ENCODE assay signal across 8 cellular contexts in the genomic region with DNA sequence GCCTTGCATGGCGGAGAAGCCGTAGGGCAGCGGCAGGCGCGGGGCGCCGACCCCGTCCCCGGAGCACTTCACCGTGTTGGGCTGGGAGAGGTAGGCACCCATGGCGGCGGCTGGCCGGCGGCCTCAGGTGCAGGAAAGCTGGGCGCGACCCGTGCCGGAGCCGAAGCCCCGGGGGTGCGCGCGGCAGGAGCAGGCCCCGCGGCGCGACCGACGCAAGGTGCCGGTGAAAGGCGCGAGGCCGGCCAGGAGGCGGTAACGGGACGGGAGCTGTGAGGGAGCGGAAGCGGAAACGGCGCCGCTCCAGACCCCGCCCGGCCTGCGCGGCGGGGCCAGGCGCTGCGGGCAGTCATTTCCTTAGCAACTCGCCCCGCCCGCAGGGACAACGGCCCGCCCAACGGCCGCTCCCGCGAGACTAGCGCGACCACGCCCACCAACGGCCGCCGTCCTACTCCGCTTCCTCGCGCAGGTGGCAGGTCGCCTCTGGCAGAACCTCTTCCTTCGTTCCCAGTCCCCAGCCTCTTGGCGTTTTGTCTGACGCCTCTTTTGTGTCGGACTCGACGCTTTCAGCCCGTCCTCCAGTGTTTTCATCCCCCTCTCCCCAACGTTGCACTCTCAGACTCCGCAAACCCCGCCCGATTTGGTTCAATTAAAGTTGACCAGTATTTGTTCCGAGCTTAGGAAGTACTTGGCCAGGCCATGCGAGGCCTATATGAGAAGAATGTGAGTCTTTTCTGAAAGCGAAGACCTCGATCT. TPM values are rescaled to one million over a fixed set of nuclear protein-coding genes. Genes with fewer than 3 reads are reported as not detected.
A peak's percentile ranks its signal among the peaks of the same experiment; 100 is the strongest.
DNase-seq lines count a peak whose midpoint lies in the region; ATAC-seq and TF ChIP-seq lines count a peak whose summit lies in the region.

A gene with protein sequence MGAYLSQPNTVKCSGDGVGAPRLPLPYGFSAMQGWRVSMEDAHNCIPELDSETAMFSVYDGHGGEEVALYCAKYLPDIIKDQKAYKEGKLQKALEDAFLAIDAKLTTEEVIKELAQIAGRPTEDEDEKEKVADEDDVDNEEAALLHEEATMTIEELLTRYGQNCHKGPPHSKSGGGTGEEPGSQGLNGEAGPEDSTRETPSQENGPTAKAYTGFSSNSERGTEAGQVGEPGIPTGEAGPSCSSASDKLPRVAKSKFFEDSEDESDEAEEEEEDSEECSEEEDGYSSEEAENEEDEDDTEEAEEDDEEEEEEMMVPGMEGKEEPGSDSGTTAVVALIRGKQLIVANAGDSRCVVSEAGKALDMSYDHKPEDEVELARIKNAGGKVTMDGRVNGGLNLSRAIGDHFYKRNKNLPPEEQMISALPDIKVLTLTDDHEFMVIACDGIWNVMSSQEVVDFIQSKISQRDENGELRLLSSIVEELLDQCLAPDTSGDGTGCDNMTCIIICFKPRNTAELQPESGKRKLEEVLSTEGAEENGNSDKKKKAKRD (minus strand): TSS at position 271 of the 753 bp plus-strand sequence. CDS start 169 bp downstream, at position 102.

- intact Hi-C loops in mammary epithelial cell (cut with micrococcal nuclease): loop anchor here (1.0 to 2.0 kb wide), 2 partner anchors 39 to 79 kb away; partner anchors contain the start of genes EIF2B4, IFT172 and SNX17

- H3K4me3 ChIP-seq in WI38 (ENCODE audit: low read depth, low read length) (peak within 1 kb of the TSS; percentile 98), mammary epithelial cell (replicated peaks in 1 of 3; ENCODE audit: insufficient read depth in 1 of 3, low read depth in 2 of 3, low read length in 3 of 3) (peak within 1 kb of the TSS; percentile 93 to 100 (median 96)), smooth muscle cell (peak within 1 kb of the TSS; percentile 99)

- peaks cover 11% of the 10 kb centered on the region for H3K4me1 ChIP-seq in mammary epithelial cell (ENCODE audit: insufficient read depth, low read length)
- H3K4me1 ChIP-seq in smooth muscle cell (ENCODE audit: low read depth): peaks cover 11% of the 10 kb centered on the region

- H3K9ac ChIP-seq in mammary epithelial cell (ENCODE audit: insufficient read depth, low read length) (peak within 1 kb of the TSS; percentile 94), smooth muscle cell (ENCODE audit: low read depth) (peak within 1 kb of the TSS; percentile 90)

- H3F3A ChIP-seq in smooth muscle cell (ENCODE audit: low read depth): no peaks in the 10 kb centered on the region

- TSS peak; percentile 88 for BruUV-seq in mammary epithelial cell (replicated peaks; lab: Mats Ljungman, UMichigan)

- H2AFZ ChIP-seq in mammary epithelial cell (ENCODE audit: low read depth, low read length) (peak within 1 kb of the TSS; percentile 91), smooth muscle cell (ENCODE audit: low read depth) (peak within 1 kb of the TSS; percentile 99)

- TF ChIP-seq CTCF in WI38 (IDR thresholded peaks at IDR 0.05; ENCODE audit: low read depth, low read length) (no peak), mammary epithelial cell (conservative IDR thresholded peaks at IDR 0.05 in 1 of 2, IDR thresholded peaks at IDR 0.05 in 1 of 2; ENCODE audit: extremely low read depth in 1 of 2, insufficient read depth in 1 of 2, low read depth in 1 of 2, low read length in 2 of 2) (no peak), smooth muscle cell (IDR thresholded peaks at IDR 0.05; ENCODE audit: borderline replicate concordance, insufficient read depth, poor library complexity, severe bottlenecking) (no peak)

- CTCF ChIA-PET in mammary epithelial cell (lab: Charles Lee; ENCODE audit: low non-redundant PET): interaction anchor here (0.6 to 0.9 kb wide), 5 partner anchors 19 to 274 kb away, joined by 3 to 7 read pairs (median 3); partner anchors contain the start of gene NRBP1

- in situ Hi-C loops in mammary epithelial cell (cut with MboI; ENCODE audit: low sequenced_read_pairs in 2 of 2): loop anchor here in 1 of 2 donors (25.0 kb wide), 1 partner anchor 228 kb away; the partner anchor contains the start of genes CCDC121 and GPN1

- H4K20me1 ChIP-seq in mammary epithelial cell (ENCODE audit: insufficient read depth, low read length) (no peaks in the 10 kb centered on the region), smooth muscle cell (ENCODE audit: low read depth) (peaks cover 27% of the 10 kb centered on the region)

- H3K79me2 ChIP-seq in mammary epithelial cell (ENCODE audit: insufficient read depth, low read length) (peaks cover 49% of the 10 kb centered on the region), smooth muscle cell (ENCODE audit: low read depth) (peaks cover 46% of the 10 kb centered on the region)

- H3K36me3 ChIP-seq in mammary epithelial cell (ENCODE audit: insufficient read depth, low read length): no peaks in the 10 kb centered on the region
- no peaks in the 10 kb centered on the region for H3K36me3 ChIP-seq in smooth muscle cell (ENCODE audit: low read depth)

- DNase-seq in AG08395 (ENCODE audit: low spot score) (peak; percentile 96), NCI-H2227 treated with DMSO at 0.1 percent for 48 hours (lab: John Stamatoyannopoulos, UW) (peak; percentile 95), mammary epithelial cell (peak; percentile 94), iPS-NIHi11 (ENCODE audit: low spot score) (peak; percentile 96), smooth muscle cell (lab: John Stamatoyannopoulos, UW; ENCODE audit: unreplicated experiment) (peak; percentile 71)

- peak; percentile 95 for ATAC-seq in GM18909 (IDR thresholded peaks at IDR 0.05; ENCODE audit: poor library complexity, unreplicated experiment)
- peak; percentile 95 for ATAC-seq in HG03159 (IDR thresholded peaks at IDR 0.05; ENCODE audit: unreplicated experiment)

- dilution Hi-C loops in mammary epithelial cell (cut with HindIII; ENCODE audit: low sequenced_read_pairs): no loop called here

- H3K27ac ChIP-seq in mammary epithelial cell (ENCODE audit: insufficient read depth, low read depth, low read length): peak within 1 kb of the TSS; percentile 82
- peak within 1 kb of the TSS; percentile 68 for H3K27ac ChIP-seq in smooth muscle cell (ENCODE audit: low read depth)

- 2% methylated on average over 32 of the region's 82 CpGs for WGBS in mammary epithelial cell (ENCODE audit: low coverage, missing lambda C conversion rate)
- 2% methylated on average over 81 of the region's 82 CpGs for WGBS in smooth muscle cell (ENCODE audit: low lambda C conversion rate)

- no peaks in the 10 kb centered on the region for H3K9me3 ChIP-seq in mammary epithelial cell (replicated peaks; ENCODE audit: insufficient read depth, low read length)
- no peaks in the 10 kb centered on the region for H3K9me3 ChIP-seq in smooth muscle cell (replicated peaks; ENCODE audit: low read depth)

- H3K4me2 ChIP-seq in mammary epithelial cell (ENCODE audit: insufficient read depth, low read depth, low read length): peak within 1 kb of the TSS; percentile 97
- peak within 1 kb of the TSS; percentile 85 for H3K4me2 ChIP-seq in smooth muscle cell

- H3K27me3 ChIP-seq in mammary epithelial cell (ENCODE audit: insufficient read depth, low read length): no peaks in the 10 kb centered on the region
- H3K27me3 ChIP-seq in smooth muscle cell (ENCODE audit: low read depth): no peaks in the 10 kb centered on the region

RNA-seq across cellular contexts. Expression of the gene that starts here (rescaled TPM):
- total RNA-seq in mammary epithelial cell: 100 to 1,000 TPM in 1 of 2 donors, 10 to 100 TPM in 1; 58.8 to 113 TPM
- 104 TPM for polyA plus RNA-seq in mammary epithelial cell
- polyA minus RNA-seq in mammary epithelial cell: 138 TPM
- 30.2 and 32.8 TPM in 2 replicates for total RNA-seq in smooth muscle cell
- 48.7 and 60.0 TPM in 2 replicates for polyA plus RNA-seq in smooth muscle cell

Comparison
In these comparisons a context has a peak if more than half of its experiments do, and no peak if none do; other contexts are left out.
1. Peak in every context shown above with its lines: DNase-seq, ATAC-seq, H3K4me3 ChIP-seq and H3K27ac ChIP-seq.